In genomic region chr1:65393345-65393744, GRCh38 we compare ENCODE assay signal across 8 cellular contexts. TPM values are rescaled to one million over a fixed set of nuclear protein-coding genes. Genes with fewer than 3 reads are reported as not detected.
DNase-seq lines count a peak whose midpoint lies in the region; ATAC-seq and TF ChIP-seq lines count a peak whose summit lies in the region.

No MANE protein-coding gene starts in this region.

- DNase-seq in HCEC 1CT = peak; percentile 39
- peak; percentile 39 for DNase-seq in glomerular endothelial cell (ENCODE audit: extremely low read depth, low read depth, low spot score)
- no peak for DNase-seq in Right ventricle myocardium inferior (ENCODE audit: missing footprints)
- no peak for DNase-seq in HT-29 (ENCODE audit: low spot score)
- DNase-seq in RKO (ENCODE audit: low spot score) = no peak
- no peak for DNase-seq in neural progenitor cell (ENCODE audit: low spot score)

- H3K27me3 ChIP-seq in OCI-LY3 (ENCODE audit: low read depth, low read length) (no peaks in the 10 kb centered on the region), neural progenitor cell (no peaks in the 10 kb centered on the region)

- H4K20me1 ChIP-seq in OCI-LY3 (ENCODE audit: insufficient read depth, low read length) (no peaks in the 10 kb centered on the region), neural progenitor cell (ENCODE audit: low read depth) (no peaks in the 10 kb centered on the region)

- no peaks in the 10 kb centered on the region for H3K27me3 Mint-ChIP-seq in neural progenitor cell (ENCODE audit: insufficient read depth, low read depth)

- H3K79me2 ChIP-seq in OCI-LY3 (ENCODE audit: low read length) = no peaks in the 10 kb centered on the region
- H3K79me2 ChIP-seq in neural progenitor cell (ENCODE audit: low read depth) = no peaks in the 10 kb centered on the region

- H3K27ac Mint-ChIP-seq in neural progenitor cell = no peak overlapping the region

- H3K9ac ChIP-seq in OCI-LY3 (ENCODE audit: low read length) (no peak overlapping the region), neural progenitor cell (no peak overlapping the region)

- ATAC-seq in GM18508 (IDR thresholded peaks at IDR 0.05; ENCODE audit: insufficient read depth, unreplicated experiment) (peak; percentile 87), Right ventricle myocardium inferior (no peak)

- H3K36me3 ChIP-seq in OCI-LY3 (replicated peaks; ENCODE audit: low read depth, low read length) (no peaks in the 10 kb centered on the region), neural progenitor cell (no peaks in the 10 kb centered on the region)

- H3K4me1 Mint-ChIP-seq in neural progenitor cell = no peaks in the 10 kb centered on the region

- H3K4me3 Mint-ChIP-seq in neural progenitor cell = no peak overlapping the region

- peaks cover 32% of the 10 kb centered on the region for H3K4me1 ChIP-seq in OCI-LY3 (ENCODE audit: low read length)
- no peaks in the 10 kb centered on the region for H3K4me1 ChIP-seq in neural progenitor cell

- H3K36me3 Mint-ChIP-seq in neural progenitor cell = no peaks in the 10 kb centered on the region

- H3K9me3 ChIP-seq in OCI-LY3 (ENCODE audit: insufficient read depth, low read length) = no peaks in the 10 kb centered on the region
- no peaks in the 10 kb centered on the region for H3K9me3 ChIP-seq in neural progenitor cell (ENCODE audit: low read depth)

- no peaks in the 10 kb centered on the region for H3K9me3 Mint-ChIP-seq in neural progenitor cell

- no peak overlapping the region for H2AFZ ChIP-seq in OCI-LY3 (ENCODE audit: low read depth, low read length)
- H2AFZ ChIP-seq in neural progenitor cell (replicated peaks) = no peak overlapping the region

- no peaks in the 10 kb centered on the region for H3F3A ChIP-seq in neural progenitor cell (ENCODE audit: low read depth)

- TF ChIP-seq CTCF in OCI-LY3 (IDR thresholded peaks at IDR 0.05; ENCODE audit: low read depth, low read length) = no peak
- TF ChIP-seq CTCF in neural progenitor cell (IDR thresholded peaks at IDR 0.05) = no peak

- H3K4me3 ChIP-seq in OCI-LY3 (ENCODE audit: low read length) (no peak overlapping the region), neural progenitor cell (no peak overlapping the region)

- H3K4me2 ChIP-seq in OCI-LY3 (ENCODE audit: low read length) (peak overlapping the region; percentile 50), neural progenitor cell (no peak overlapping the region)

- H3K27ac ChIP-seq in OCI-LY3 (ENCODE audit: low read length) = no peak overlapping the region
- H3K27ac ChIP-seq in neural progenitor cell = no peak overlapping the region

- intact Hi-C loops in Right ventricle myocardium inferior (cut with DNase I) = no loop called here

RNA-seq across cellular contexts. Expression of gene LEPR, which starts 27.1 kb away (rescaled TPM):
- total RNA-seq in glomerular endothelial cell (11.2 and 17.0 TPM in 2 replicates), Right ventricle myocardium inferior (3.5 TPM), neural progenitor cell (ENCODE audit: low replicate concordance) (11.4 and 15.2 TPM in 2 replicates)
- total RNA-seq in HT-29 (2014; rRNA removed; shearing (Covaris generic)) = 0.53 and 1.2 TPM in 2 replicates

RNA-seq across cellular contexts. Expression of gene LEPROT, which starts 27.1 kb away (rescaled TPM):
- total RNA-seq in glomerular endothelial cell = 54.2 and 54.8 TPM in 2 replicates
- 44.3 TPM for total RNA-seq in Right ventricle myocardium inferior
- 20.6 and 21.2 TPM in 2 replicates for total RNA-seq in HT-29 (2014; rRNA removed; shearing (Covaris generic))
- total RNA-seq in neural progenitor cell (ENCODE audit: low replicate concordance) = 44.3 and 49.2 TPM in 2 replicates

Comparison
In these comparisons a context has a peak if more than half of its experiments do, and no peak if none do; other contexts are left out.
1. DNase-seq: peak in HCEC 1CT (single experiment) and glomerular endothelial cell (single experiment); none in Right ventricle myocardium inferior (single experiment), HT-29 (single experiment), RKO (single experiment) and neural progenitor cell (single experiment).